In genomic region chr14:69481815-69482568, GRCh38 we compare ENCODE assay signal across 12 cellular contexts. TPM values are rescaled to one million over a fixed set of nuclear protein-coding genes. Genes with fewer than 3 reads are reported as not detected.
DNase-seq lines count a peak whose midpoint lies in the region; ATAC-seq and TF ChIP-seq lines count a peak whose summit lies in the region.
"Had no signal": no experiment of that assay in that cellular context is flagged by ENCODE, and none has a peak within 500 bp of the region (broad histone marks: within the 10 kb centered on the region; RNA-seq: fewer than 3 reads in every experiment).

No MANE protein-coding gene starts in this region.

- H3K9ac ChIP-seq in Karpas-422 (ENCODE audit: low read length): no peak overlapping the region

- H3K27ac ChIP-seq in Karpas-422 (ENCODE audit: low read length) (no peak overlapping the region), tibial nerve (no peak overlapping the region)
- H3K27ac ChIP-seq: epithelial cell of prostate, SJCRH30 had no signal

- no peak for TF ChIP-seq POLR2A in tibial nerve (IDR thresholded peaks at IDR 0.05)

- H3K4me2 ChIP-seq in Karpas-422 (ENCODE audit: low read depth, low read length, poor library complexity, severe bottlenecking): no peak overlapping the region

- H3K79me2 ChIP-seq in Karpas-422 (ENCODE audit: low read length): no peaks in the 10 kb centered on the region

- H3K4me1 ChIP-seq in Karpas-422 (ENCODE audit: low read length) (peaks cover 31% of the 10 kb centered on the region), tibial nerve (peaks cover 0 to 17% (median 11%) of the 10 kb centered on the region in 4 donors)

- ATAC-seq in HG02759 (IDR thresholded peaks at IDR 0.05; ENCODE audit: unreplicated experiment): peak; percentile 95
- ATAC-seq: HCT116, mucosa of descending colon had no signal

- no peak overlapping the region for H2AFZ ChIP-seq in Karpas-422 (ENCODE audit: low read length)

- DNase-seq in DMS53 (lab: John Stamatoyannopoulos, UW): peak; percentile 27
- DNase-seq in DMS53 treated with DMSO at 0.1 percent for 48 hours (lab: John Stamatoyannopoulos, UW; ENCODE audit: unreplicated experiment): no peak
- DNase-seq in Karpas-422: peak; percentile 75
- peak; percentile 89 for DNase-seq in renal cortical epithelial cell (ENCODE audit: low read depth)
- no peak for DNase-seq in NCI-H1436 treated with DMSO at 0.1 percent for 48 hours (lab: John Stamatoyannopoulos, UW)
- no peak for DNase-seq in tibial nerve (ENCODE audit: low spot score in 2 of 2)
- no peak for DNase-seq in SHP77 (lab: John Stamatoyannopoulos, UW)

- TF ChIP-seq EP300 in tibial nerve (IDR thresholded peaks at IDR 0.05): no peak

- H3K36me3 ChIP-seq in Karpas-422 (ENCODE audit: insufficient read depth, low read length) (no peaks in the 10 kb centered on the region), tibial nerve (no peaks in the 10 kb centered on the region)
- H3K36me3 ChIP-seq: SJCRH30 had no signal

- H3K27me3 ChIP-seq in Karpas-422 (ENCODE audit: low read length): no peaks in the 10 kb centered on the region
- peaks cover 0 to 50% of the 10 kb centered on the region in 2 donors for H3K27me3 ChIP-seq in tibial nerve
- H3K27me3 ChIP-seq: SJCRH30 had no signal

- H3K4me3 ChIP-seq in Karpas-422 (ENCODE audit: low read length): no peak overlapping the region
- H3K4me3 ChIP-seq in tibial nerve: no peak overlapping the region
- H3K4me3 ChIP-seq: mucosa of descending colon, SJCRH30 had no signal

- WGBS in tibial nerve, 2 donors: 79 to 85% methylated on average over 5 of the region's 5 CpGs

- TF ChIP-seq CTCF in tibial nerve (IDR thresholded peaks at IDR 0.05): no peak

- H3K9me3 ChIP-seq in Karpas-422 (ENCODE audit: low read length) (no peaks in the 10 kb centered on the region), tibial nerve (no peaks in the 10 kb centered on the region)
- H3K9me3 ChIP-seq: mucosa of descending colon, SJCRH30 had no signal

- no peaks in the 10 kb centered on the region for H3K9me2 ChIP-seq in Karpas-422 (replicated peaks; ENCODE audit: insufficient read depth, low read length)

- H4K20me1 ChIP-seq in Karpas-422 (ENCODE audit: insufficient read depth, low read depth, low read length): peaks cover 4% of the 10 kb centered on the region; the same call in 1 of the 2 replicates

RNA-seq across cellular contexts. Expression of gene PLEKHD1, which starts 2.5 kb away (rescaled TPM):
- 0.41 TPM in 1 of 2 replicates, not detected in the other for total RNA-seq in Karpas-422 (2014; rRNA removed; shearing (Covaris generic); ENCODE audit: low replicate concordance)
- total RNA-seq in renal cortical epithelial cell (0.10 TPM in 1 of 2 replicates, not detected in the other), tibial nerve (not detected)

Comparison
In these comparisons a context has a peak if more than half of its experiments do, and no peak if none do; other contexts are left out.
1. DNase-seq: peak in DMS53 (single experiment), Karpas-422 (single experiment) and renal cortical epithelial cell (single experiment); none in DMS53 treated with DMSO at 0.1 percent for 48 hours (single experiment), NCI-H1436 treated with DMSO at 0.1 percent for 48 hours (single experiment), tibial nerve (0 of 2) and SHP77 (0 of 2).